9 cellular contexts compared by ENCODE assay signal in the genomic region with DNA sequence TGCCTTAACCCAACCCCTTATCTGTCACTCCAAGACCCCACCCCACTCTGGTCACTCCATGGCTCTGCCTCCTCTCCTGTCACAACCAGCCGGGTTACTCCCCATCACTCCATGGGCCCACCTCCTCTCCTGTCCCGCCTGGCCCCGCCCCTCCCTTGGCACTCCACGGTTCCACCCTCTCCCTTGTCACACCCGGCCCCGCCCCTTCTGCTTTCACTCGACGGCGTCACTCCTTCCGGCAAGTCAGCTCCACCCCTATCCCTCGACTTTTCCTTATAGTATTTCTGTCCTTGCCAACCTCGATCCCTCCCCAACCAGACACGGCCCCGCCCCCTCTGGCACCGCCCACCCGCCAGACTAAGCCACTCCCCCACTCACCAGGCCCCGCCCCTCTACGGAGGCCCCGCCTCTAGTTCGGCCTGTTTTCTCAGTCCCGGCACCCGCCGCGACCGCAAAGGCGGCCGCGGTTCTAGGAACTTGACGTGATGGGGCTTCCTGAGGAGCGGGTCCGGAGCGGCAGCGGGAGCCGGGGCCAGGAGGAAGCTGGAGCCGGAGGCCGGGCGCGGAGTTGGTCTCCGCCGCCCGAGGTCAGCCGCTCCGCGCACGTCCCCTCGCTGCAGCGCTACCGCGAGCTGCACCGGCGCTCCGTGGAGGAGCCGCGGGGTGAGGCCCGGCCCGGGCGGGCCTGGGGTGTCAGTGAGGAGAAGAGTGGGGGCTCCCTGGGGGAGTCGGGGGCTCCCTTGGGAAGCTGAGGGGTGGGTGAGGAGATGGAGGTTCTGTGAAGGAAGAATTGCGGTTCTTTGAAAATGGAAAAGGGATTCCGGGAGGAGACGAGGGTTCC. TPM values are rescaled to one million over a fixed set of nuclear protein-coding genes. Genes with fewer than 3 reads are reported as not detected.
DNase-seq lines count a peak whose midpoint lies in the region; ATAC-seq, FAIRE-seq and TF ChIP-seq lines count a peak whose summit lies in the region.
"Had no signal": no experiment of that assay in that cellular context is flagged by ENCODE, and none has a peak within 500 bp of the region (broad histone marks: within the 10 kb centered on the region; RNA-seq: fewer than 3 reads in every experiment).

A gene with protein sequence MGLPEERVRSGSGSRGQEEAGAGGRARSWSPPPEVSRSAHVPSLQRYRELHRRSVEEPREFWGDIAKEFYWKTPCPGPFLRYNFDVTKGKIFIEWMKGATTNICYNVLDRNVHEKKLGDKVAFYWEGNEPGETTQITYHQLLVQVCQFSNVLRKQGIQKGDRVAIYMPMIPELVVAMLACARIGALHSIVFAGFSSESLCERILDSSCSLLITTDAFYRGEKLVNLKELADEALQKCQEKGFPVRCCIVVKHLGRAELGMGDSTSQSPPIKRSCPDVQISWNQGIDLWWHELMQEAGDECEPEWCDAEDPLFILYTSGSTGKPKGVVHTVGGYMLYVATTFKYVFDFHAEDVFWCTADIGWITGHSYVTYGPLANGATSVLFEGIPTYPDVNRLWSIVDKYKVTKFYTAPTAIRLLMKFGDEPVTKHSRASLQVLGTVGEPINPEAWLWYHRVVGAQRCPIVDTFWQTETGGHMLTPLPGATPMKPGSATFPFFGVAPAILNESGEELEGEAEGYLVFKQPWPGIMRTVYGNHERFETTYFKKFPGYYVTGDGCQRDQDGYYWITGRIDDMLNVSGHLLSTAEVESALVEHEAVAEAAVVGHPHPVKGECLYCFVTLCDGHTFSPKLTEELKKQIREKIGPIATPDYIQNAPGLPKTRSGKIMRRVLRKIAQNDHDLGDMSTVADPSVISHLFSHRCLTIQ (plus strand): TSS at position 452 of the 841 bp plus-strand sequence. CDS start 34 bp downstream, at position 486.

- no peak for TF ChIP-seq CTCF in HepG2 (CRISPR knock-in tag; IDR thresholded peaks at IDR 0.05)

- H3K4me3 ChIP-seq in HepG2 (replicated peaks in 1 of 3; ENCODE audit: insufficient read depth in 1 of 3, low read depth in 2 of 3, low read length in 3 of 3) = peak within 1 kb of the TSS; percentile 85 to 95 (median 93)

- peak within 1 kb of the TSS; percentile 71 for H3K27ac ChIP-seq in HepG2 (ENCODE audit: extremely low read length, insufficient read depth, low read length)

- ATAC-seq in HG03520 (IDR thresholded peaks at IDR 0.05; ENCODE audit: unreplicated experiment) (peak; percentile 52), HepG2 (peak; percentile 83)

- H3K79me2 ChIP-seq in HepG2 (ENCODE audit: insufficient read depth, low read length) = peaks cover 38% of the 10 kb centered on the region

- peak within 1 kb of the TSS; percentile 91 for H3K4me2 ChIP-seq in HepG2 (ENCODE audit: low read depth, low read length)

- DNase-seq in Ammon's horn (ENCODE audit: low spot score) (peak; percentile 99), GM19240 (ENCODE audit: insufficient read length, low spot score) (peak; percentile 63), NCI-H748 (lab: John Stamatoyannopoulos, UW; ENCODE audit: unreplicated experiment) (peak; percentile 97), dermis blood vessel endothelial cell (peak; percentile 99), HepG2 (ENCODE audit: low spot score) (peak; percentile 99)
- peak; percentile 93 to 96 for DNase-seq in activated CD4-positive, alpha-beta T cell treated with anti-CD3 and anti-CD28 coated beads, Interleukin-2, amount 50 U/mL, for 4 hours
- DNase-seq in stimulated activated CD4-positive, alpha-beta T cell treated with anti-CD3 and anti-CD28 coated beads, Interleukin-2, amount 100 ng/mL, for 48 hours = peak; percentile 97 to 100

- H3K9me3 ChIP-seq in HepG2 (ENCODE audit: low read length) = no peaks in the 10 kb centered on the region

- TF ChIP-seq RAD21 in HepG2 (CRISPR knock-in tag; IDR thresholded peaks at IDR 0.05) = peak; percentile 65

- POLR2A ChIA-PET in HepG2 (lab: Yijun Ruan, JAX) = interaction anchor here (0.6 to 4.1 kb wide), 20 partner anchors 8 to 866 kb away, joined by 3 to 126 read pairs (median 4); a partner anchor contains a TSS

- BruUV-seq in HepG2 (replicated peaks; lab: Mats Ljungman, UMichigan) = no TSS peak

- CTCF ChIA-PET in HepG2 (lab: Yijun Ruan, JAX; ENCODE audit: low intra/inter-chr PET ratio, low total read pairs) = interaction anchor here (6.7 kb wide), 1 partner anchor 83 kb away, joined by 123 read pairs; a partner anchor contains a TSS

- in situ Hi-C loops in HepG2 (cut with HindIII; ENCODE audit: extremely low pct_ligation_motif_present, low pct_unique_long_range_greater_than_20kb) = loop anchor here (10.0 kb wide), 1 partner anchor 388 kb away; no protein-coding TSS in a partner anchor

- peak in 1 of 2 experiments; percentile 49; a peak in 2 of 4 replicates for TF ChIP-seq EP300 in HepG2 (IDR thresholded peaks at IDR 0.05; ENCODE audit: low read depth in 2 of 2, low read length in 2 of 2)
- TF ChIP-seq EP300 in HepG2 (CRISPR knock-in tag; IDR thresholded peaks at IDR 0.05; ENCODE audit: borderline replicate concordance) = no peak

- no peaks in the 10 kb centered on the region for H3K36me3 ChIP-seq in HepG2 (replicated peaks in 1 of 2; ENCODE audit: control insufficient read depth in 1 of 2, insufficient read depth in 2 of 2, low read length in 2 of 2)

- TF ChIP-seq POLR2A in HepG2 (IDR thresholded peaks at IDR 0.05; ENCODE audit: insufficient read depth in 1 of 2, low read depth in 2 of 2, low read length in 2 of 2) = peak; percentile 61 to 88

- peaks cover 61% of the 10 kb centered on the region for H3K4me1 ChIP-seq in HepG2 (ENCODE audit: insufficient read depth, low read length)

- peaks cover 0 to 5% of the 10 kb centered on the region in 2 experiments; a peak in 1 of 5 replicates for H3K27me3 ChIP-seq in HepG2 (ENCODE audit: control insufficient read depth in 1 of 2, insufficient read depth in 2 of 2, low read length in 2 of 2)

- peak within 1 kb of the TSS; percentile 88 for H3K9ac ChIP-seq in HepG2 (ENCODE audit: insufficient read depth, low read depth, low read length)

- H4K20me1 ChIP-seq in HepG2 (ENCODE audit: insufficient read depth, low read length) = 0 out of 2 replicates have a peak, but pooled peaks cover under 1% of the 10 kb centered on the region

- 2% methylated on average over 61 of the region's 61 CpGs for WGBS in HepG2 (ENCODE audit: low lambda C conversion rate)

- FAIRE-seq in HepG2 (lab: Jason Lieb, UNC) = peak; percentile 87
- FAIRE-seq: colon had no signal

- intact Hi-C loops in HepG2 (cut with micrococcal nuclease; ENCODE audit: unreplicated experiment) = loop anchor here (2.0 to 5.0 kb wide), 2 partner anchors 216 to 331 kb away; a partner anchor contains a TSS

- peak within 1 kb of the TSS; percentile 70 for H2AFZ ChIP-seq in HepG2 (ENCODE audit: low read length)

TF ChIP-seq in HepG2, 621 proteins besides CTCF, POLR2A, EP300 and RAD21 (continues in another document):
- peak in 1 of 2 experiments; percentile 17; a peak in 1 of 4 replicates for TF ChIP-seq NR2F1 (CRISPR knock-in tag; IDR thresholded peaks at IDR 0.05)
- 0 out of 2 replicates have a peak, but pooled peaks have one; percentile 9 for TF ChIP-seq SMAD3 (CRISPR knock-in tag; IDR thresholded peaks at IDR 0.05)
- TF ChIP-seq, protein P1, sequence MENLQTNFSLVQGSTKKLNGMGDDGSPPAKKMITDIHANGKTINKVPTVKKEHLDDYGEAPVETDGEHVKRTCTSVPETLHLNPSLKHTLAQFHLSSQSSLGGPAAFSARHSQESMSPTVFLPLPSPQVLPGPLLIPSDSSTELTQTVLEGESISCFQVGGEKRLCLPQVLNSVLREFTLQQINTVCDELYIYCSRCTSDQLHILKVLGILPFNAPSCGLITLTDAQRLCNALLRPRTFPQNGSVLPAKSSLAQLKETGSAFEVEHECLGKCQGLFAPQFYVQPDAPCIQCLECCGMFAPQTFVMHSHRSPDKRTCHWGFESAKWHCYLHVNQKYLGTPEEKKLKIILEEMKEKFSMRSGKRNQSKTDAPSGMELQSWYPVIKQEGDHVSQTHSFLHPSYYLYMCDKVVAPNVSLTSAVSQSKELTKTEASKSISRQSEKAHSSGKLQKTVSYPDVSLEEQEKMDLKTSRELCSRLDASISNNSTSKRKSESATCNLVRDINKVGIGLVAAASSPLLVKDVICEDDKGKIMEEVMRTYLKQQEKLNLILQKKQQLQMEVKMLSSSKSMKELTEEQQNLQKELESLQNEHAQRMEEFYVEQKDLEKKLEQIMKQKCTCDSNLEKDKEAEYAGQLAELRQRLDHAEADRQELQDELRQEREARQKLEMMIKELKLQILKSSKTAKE (CRISPR knock-in tag; IDR thresholded peaks at IDR 0.05; ENCODE audit: borderline replicate concordance) = no peak
- no peak for TF ChIP-seq ZNF256 (CRISPR knock-in tag; conservative IDR thresholded peaks at IDR 0.05)
- TF ChIP-seq TOPORS (CRISPR knock-in tag; IDR thresholded peaks at IDR 0.05) = peak; percentile 89
- TF ChIP-seq ZBTB8A (CRISPR knock-in tag; IDR thresholded peaks at IDR 0.05; ENCODE audit: borderline replicate concordance, low read depth) = no peak

RNA-seq across cellular contexts. Expression of the gene that starts here (rescaled TPM):
- 72.3 and 102 TPM in 2 replicates for total RNA-seq in dermis blood vessel endothelial cell
- 89.7 and 91.7 TPM in 2 replicates for total RNA-seq in HepG2 (2016; rRNA removed; fragmentation: Illumina TruSeq; extraction: Trizol)
- total RNA-seq in HepG2 (2016; cell fraction: cytosol; rRNA removed; fragmentation: Illumina TruSeq; extraction: Trizol; ENCODE audit: low read depth) = 21.5 and 23.1 TPM in 2 replicates
- 83.3 and 83.7 TPM in 2 replicates for total RNA-seq in HepG2 (2016; cell fraction: insoluble cytoplasmic fraction; rRNA removed; fragmentation: Illumina TruSeq; extraction: Trizol)
- total RNA-seq in HepG2 (2016; cell fraction: membrane; rRNA removed; fragmentation: Illumina TruSeq; extraction: Trizol) = 39.3 and 39.5 TPM in 2 replicates
- total RNA-seq in HepG2 (2016; cell fraction: nucleus; rRNA removed; fragmentation: Illumina TruSeq; extraction: Trizol) = 83.7 and 88.6 TPM in 2 replicates
- polyA plus RNA-seq in HepG2 (2011; rRNA removed) = 72.8 and 120 TPM in 2 replicates
- polyA plus RNA-seq in HepG2 (2011; cell fraction: cytosol; rRNA removed) = 48.2 and 82.4 TPM in 2 replicates
- 193 and 292 TPM in 2 replicates for polyA plus RNA-seq in HepG2 (2011; cell fraction: nucleus; rRNA removed)
- 108 and 131 TPM in 2 replicates for polyA plus RNA-seq in HepG2 (2012)
- 17.6 and 18.7 TPM in 2 replicates for polyA plus RNA-seq in HepG2 (2016; cell fraction: cytosol; fragmentation: Illumina TruSeq; extraction: Trizol; ENCODE audit: low read depth)
- 87.7 and 90.8 TPM in 2 replicates for polyA plus RNA-seq in HepG2 (2016; cell fraction: insoluble cytoplasmic fraction; fragmentation: Illumina TruSeq; extraction: Trizol; ENCODE audit: low read depth)
- polyA plus RNA-seq in HepG2 (2016; cell fraction: membrane; fragmentation: Illumina TruSeq; extraction: Trizol; ENCODE audit: low read depth) = 29.1 and 35.3 TPM in 2 replicates
- 176 and 178 TPM in 2 replicates for polyA plus RNA-seq in HepG2 (2016; cell fraction: nucleus; fragmentation: Illumina TruSeq; extraction: Trizol; ENCODE audit: insufficient read depth, low read depth)
- polyA minus RNA-seq in HepG2 (2011; rRNA and poly(A)+ RNA removed; ENCODE audit: low replicate concordance) = 155 and 246 TPM in 2 replicates
- 49.2 and 69.9 TPM in 2 replicates for polyA minus RNA-seq in HepG2 (2011; cell fraction: cytosol; rRNA and poly(A)+ RNA removed)
- polyA minus RNA-seq in HepG2 (2011; cell fraction: nucleus; rRNA and poly(A)+ RNA removed) = 157 and 295 TPM in 2 replicates

Comparison
In these comparisons a context has a peak if more than half of its experiments do, and no peak if none do; other contexts are left out.
1. Peak in every context shown above with its lines: DNase-seq, ATAC-seq, H3K4me3 ChIP-seq and H3K27ac ChIP-seq.